10 cellular contexts compared by ENCODE assay signal in the genomic region with DNA sequence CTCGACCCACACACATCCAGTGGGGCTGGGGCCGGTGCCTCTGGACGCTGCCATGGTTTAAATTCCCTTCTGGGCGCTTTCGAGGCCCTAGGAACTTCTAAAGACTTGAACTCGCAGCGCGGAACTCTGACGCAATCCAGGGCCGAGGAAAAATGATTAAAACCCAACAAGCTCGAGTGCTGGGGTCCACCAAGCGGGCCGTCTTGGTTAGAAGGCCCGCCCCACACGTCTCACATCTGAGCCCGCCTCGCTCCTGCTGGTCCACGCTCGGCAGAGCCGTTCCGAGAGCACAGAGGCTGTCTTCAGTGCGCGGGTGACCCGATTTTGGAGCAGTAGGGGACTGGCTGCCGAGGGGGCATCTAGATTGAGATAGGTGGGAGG. TPM values are rescaled to one million over a fixed set of nuclear protein-coding genes. Genes with fewer than 3 reads are reported as not detected.
DNase-seq lines count a peak whose midpoint lies in the region; ATAC-seq and TF ChIP-seq lines count a peak whose summit lies in the region.
"Had no signal": no experiment of that assay in that cellular context is flagged by ENCODE, and none has a peak within 500 bp of the region (broad histone marks: within the 10 kb centered on the region; RNA-seq: fewer than 3 reads in every experiment).

No MANE protein-coding gene starts in this region.

- no peak for TF ChIP-seq POLR2A in gastrocnemius medialis (IDR thresholded peaks at IDR 0.05)

- in situ Hi-C loops in gastrocnemius medialis (cut with MboI; ENCODE audit: low sequenced_read_pairs in 4 of 4): no loop called here

- TF ChIP-seq CTCF in HFF-Myc (IDR thresholded peaks at IDR 0.05; ENCODE audit: low read depth, low read length, missing control alignments) (no peak), gastrocnemius medialis (IDR thresholded peaks at IDR 0.05 in 4 of 5, conservative IDR thresholded peaks at IDR 0.05 in 1 of 5) (no peak)

- H3K36me3 ChIP-seq in adipocyte (ENCODE audit: control insufficient read depth, insufficient read depth, low read length, severe bottlenecking): no peaks in the 10 kb centered on the region
- H3K36me3 ChIP-seq in iPS-20b (ENCODE audit: insufficient read depth, low read depth, low read length): no peaks in the 10 kb centered on the region
- no peaks in the 10 kb centered on the region for H3K36me3 ChIP-seq in gastrocnemius medialis
- H3K36me3 ChIP-seq in CD8-positive, alpha-beta memory T cell (ENCODE audit: insufficient read depth, low read length): no peaks in the 10 kb centered on the region

- H3K27ac Mint-ChIP-seq in CD8-positive, alpha-beta memory T cell: no peak overlapping the region

- H3K36me3 Mint-ChIP-seq in CD8-positive, alpha-beta memory T cell: no peaks in the 10 kb centered on the region

- no peaks in the 10 kb centered on the region for H3K9me3 Mint-ChIP-seq in CD8-positive, alpha-beta memory T cell

- H3K9ac ChIP-seq in adipocyte (ENCODE audit: low read length): no peak overlapping the region
- H3K9ac ChIP-seq in iPS-20b (ENCODE audit: low read depth, low read length): peak overlapping the region; percentile 33; the same call in 1 of the 2 replicates

- peaks cover 23% of the 10 kb centered on the region for H3K27me3 ChIP-seq in adipocyte (replicated peaks; ENCODE audit: control insufficient read depth, insufficient read depth, low read length)
- peaks cover 59% of the 10 kb centered on the region for H3K27me3 ChIP-seq in iPS-20b (ENCODE audit: insufficient read depth, low read length)
- peaks cover 9 to 23% (median 12%) of the 10 kb centered on the region in 3 donors for H3K27me3 ChIP-seq in gastrocnemius medialis
- peaks cover 4% of the 10 kb centered on the region for H3K27me3 ChIP-seq in CD8-positive, alpha-beta memory T cell (ENCODE audit: insufficient read depth, low read length, poor library complexity, severe bottlenecking)

- no peak for ATAC-seq in gastrocnemius medialis

- H3K4me1 ChIP-seq in adipocyte (ENCODE audit: control insufficient read depth, insufficient read depth, low read length) (peaks cover 14% of the 10 kb centered on the region), iPS-20b (ENCODE audit: insufficient read depth, low read length) (peaks cover 5% of the 10 kb centered on the region; the same call in 1 of the 2 replicates), gastrocnemius medialis (no peaks in the 10 kb centered on the region)
- no peaks in the 10 kb centered on the region for H3K4me1 ChIP-seq in CD8-positive, alpha-beta memory T cell (ENCODE audit: insufficient read depth, low read length)

- no peak overlapping the region for H3K27ac ChIP-seq in iPS-20b (ENCODE audit: low read length)
- H3K27ac ChIP-seq in gastrocnemius medialis: no peak overlapping the region
- H3K27ac ChIP-seq in CD8-positive, alpha-beta memory T cell (ENCODE audit: low read depth, low read length): no peak overlapping the region

- peaks cover 14 to 46% of the 10 kb centered on the region in 2 donors for H3K27me3 Mint-ChIP-seq in CD8-positive, alpha-beta memory T cell

- H3K4me3 ChIP-seq in HFF-Myc (replicated peaks; ENCODE audit: low read depth, low read length) (peak overlapping the region; percentile 44), adipocyte (ENCODE audit: low read length) (peak overlapping the region; percentile 65), iPS-20b (ENCODE audit: low read length) (peak overlapping the region; percentile 76), gastrocnemius medialis (peak overlapping the region in 3 of 4 donors; percentile 35 to 40 (median 39))
- no peak overlapping the region for H3K4me3 ChIP-seq in CD8-positive, alpha-beta memory T cell (ENCODE audit: low read length)

- H3K9me3 ChIP-seq in adipocyte (ENCODE audit: control insufficient read depth, low read length) (no peaks in the 10 kb centered on the region), iPS-20b (ENCODE audit: insufficient read depth, low read depth, low read length) (no peaks in the 10 kb centered on the region), gastrocnemius medialis (no peaks in the 10 kb centered on the region)
- H3K9me3 ChIP-seq in CD8-positive, alpha-beta memory T cell (ENCODE audit: low read length): no peaks in the 10 kb centered on the region

- peaks cover 0 to 22% (median 3%) of the 10 kb centered on the region in 3 donors for H3K4me1 Mint-ChIP-seq in CD8-positive, alpha-beta memory T cell

- H3K4me3 Mint-ChIP-seq in CD8-positive, alpha-beta memory T cell: peak overlapping the region in 3 of 7 donors; percentile 23 to 56 (median 32)

- CTCF ChIA-PET in CD8-positive, alpha-beta memory T cell (lab: Charles Lee): no interaction called here

- DNase-seq in HFF-Myc (ENCODE audit: extremely low read depth, low read depth) (no peak), adipocyte (ENCODE audit: low read depth) (no peak), gastrocnemius medialis (no peak), C1 segment of cervical spinal cord (lab: John Stamatoyannopoulos, UW) (no peak), NCI-H146 treated with DMSO at 0.1 percent for 48 hours (lab: John Stamatoyannopoulos, UW; ENCODE audit: unreplicated experiment) (no peak), NCI-H1105 (lab: John Stamatoyannopoulos, UW) (no peak)
- no peak for DNase-seq in CD8-positive, alpha-beta memory T cell
- DNase-seq: DMS79, NCI-H524 had no signal

- POLR2A ChIA-PET in CD8-positive, alpha-beta memory T cell (lab: Charles Lee): no interaction called here

- intact Hi-C loops in gastrocnemius medialis (cut with DNase I; ENCODE audit: low total_unique reads): no loop called here

RNA-seq across cellular contexts. Expression of gene CRHBP, which starts 1.5 kb away (rescaled TPM):
- under 1 TPM in 3 of 4 donors, not detected in 1; 0.36 to 0.61 (median 0.38) TPM for total RNA-seq in gastrocnemius medialis
- not detected for total RNA-seq in CD8-positive, alpha-beta memory T cell
- not detected for polyA plus RNA-seq in CD8-positive, alpha-beta memory T cell
